11 cellular contexts compared by ENCODE assay signal in genomic region chr2:183057333-183057985, GRCh38. TPM values are rescaled to one million over a fixed set of nuclear protein-coding genes. Genes with fewer than 3 reads are reported as not detected.
DNase-seq lines count a peak whose midpoint lies in the region; ATAC-seq and TF ChIP-seq lines count a peak whose summit lies in the region.
"Had no signal": no experiment of that assay in that cellular context is flagged by ENCODE, and none has a peak within 500 bp of the region (broad histone marks: within the 10 kb centered on the region; RNA-seq: fewer than 3 reads in every experiment).

No MANE protein-coding gene starts in this region.

- POLR2A ChIA-PET in HEK293 (lab: Yijun Ruan, JAX) (no interaction called here), OCI-LY7 (lab: Charles Lee) (interaction anchor here (0.7 kb wide), 1 partner anchor 198 kb away, joined by 3 read pairs; no protein-coding TSS in a partner anchor)
- POLR2A ChIA-PET in CD8-positive, alpha-beta T cell (lab: Charles Lee) = no interaction called here

- H3K9me2 ChIP-seq in OCI-LY7 (ENCODE audit: insufficient read depth, low read length) = no peaks in the 10 kb centered on the region

- H3K4me3 ChIP-seq in HEK293 (ENCODE audit: low read depth, low read length) = no peak overlapping the region
- no peak overlapping the region for H3K4me3 ChIP-seq in muscle layer of duodenum (ENCODE audit: low read depth in 1 of 2, low read length in 2 of 2)
- no peak overlapping the region for H3K4me3 ChIP-seq in OCI-LY7 (ENCODE audit: low read depth, low read length, poor library complexity, severe bottlenecking)
- no peak overlapping the region for H3K4me3 ChIP-seq in CD8-positive, alpha-beta T cell (ENCODE audit: low read depth, low read length)
- H3K4me3 ChIP-seq: colonic mucosa had no signal

- H3K4me1 ChIP-seq in HEK293 (ENCODE audit: control insufficient read depth, insufficient read depth, low read length) (no peaks in the 10 kb centered on the region), muscle layer of duodenum (ENCODE audit: control insufficient read depth in 1 of 2, insufficient read depth in 2 of 2, low read length in 2 of 2) (no peaks in the 10 kb centered on the region), OCI-LY7 (ENCODE audit: insufficient read depth, low read length, poor library complexity, severe bottlenecking) (no peaks in the 10 kb centered on the region)
- H3K4me1 ChIP-seq in CD8-positive, alpha-beta T cell (ENCODE audit: insufficient read depth, low read length) = no peaks in the 10 kb centered on the region
- H3K4me1 ChIP-seq: colonic mucosa had no signal

- DNase-seq in NCI-H526 treated with DMSO at 0.1 percent for 48 hours (lab: John Stamatoyannopoulos, UW) (no peak), retina (no peak), OCI-LY7 (ENCODE audit: low spot score) (no peak)
- no peak for DNase-seq in CD8-positive, alpha-beta T cell
- DNase-seq: colonic mucosa, Karpas-422, NCI-H526 had no signal

- BruUV-seq in OCI-LY7 (replicated peaks; lab: Mats Ljungman, UMichigan) = no TSS peak

- no peaks in the 10 kb centered on the region; the same call in 1 of the 2 replicates for H4K20me1 ChIP-seq in OCI-LY7 (ENCODE audit: insufficient read depth, low read length)

- no peak overlapping the region for H3K27ac Mint-ChIP-seq in CD8-positive, alpha-beta T cell

- no peaks in the 10 kb centered on the region for H3K36me3 Mint-ChIP-seq in CD8-positive, alpha-beta T cell

- peak; percentile 44 for ATAC-seq in GM18909 (IDR thresholded peaks at IDR 0.05; ENCODE audit: poor library complexity, unreplicated experiment)
- ATAC-seq in HG03354 (IDR thresholded peaks at IDR 0.05; ENCODE audit: poor library complexity, severe bottlenecking, unreplicated experiment) = peak; percentile 56
- no peak for ATAC-seq in CD8-positive, alpha-beta T cell

- intact Hi-C loops in OCI-LY7 (cut with micrococcal nuclease; ENCODE audit: unreplicated experiment) = no loop called here
- intact Hi-C loops in CD8-positive, alpha-beta T cell (cut with DNase I, micrococcal nuclease) = no loop called here

- no peaks in the 10 kb centered on the region for H3K4me1 Mint-ChIP-seq in CD8-positive, alpha-beta T cell (ENCODE audit: low read depth)

- H3K4me2 ChIP-seq in OCI-LY7 (ENCODE audit: low read length) = no peak overlapping the region

- no peaks in the 10 kb centered on the region for H3K79me2 ChIP-seq in OCI-LY7 (ENCODE audit: insufficient read depth, low read depth, low read length)

- H3K9me3 ChIP-seq in HEK293 (ENCODE audit: control insufficient read depth, insufficient read depth, low read depth, low read length) (no peaks in the 10 kb centered on the region), muscle layer of duodenum (ENCODE audit: control insufficient read depth in 1 of 2, low read length in 2 of 2) (no peaks in the 10 kb centered on the region), OCI-LY7 (ENCODE audit: low read length) (no peaks in the 10 kb centered on the region)
- no peaks in the 10 kb centered on the region for H3K9me3 ChIP-seq in CD8-positive, alpha-beta T cell (ENCODE audit: low read length)
- H3K9me3 ChIP-seq: colonic mucosa had no signal

- no peak overlapping the region for H2AFZ ChIP-seq in OCI-LY7 (ENCODE audit: low read length)

- H3K36me3 ChIP-seq in HEK293 (ENCODE audit: control insufficient read depth in 2 of 2, insufficient read depth in 1 of 2, low read length in 2 of 2) = no peaks in the 10 kb centered on the region
- H3K36me3 ChIP-seq in muscle layer of duodenum (ENCODE audit: control insufficient read depth in 1 of 2, insufficient read depth in 2 of 2, low read length in 2 of 2) = no peaks in the 10 kb centered on the region
- no peaks in the 10 kb centered on the region for H3K36me3 ChIP-seq in OCI-LY7 (ENCODE audit: insufficient read depth, low read length)
- no peaks in the 10 kb centered on the region for H3K36me3 ChIP-seq in CD8-positive, alpha-beta T cell (ENCODE audit: insufficient read depth, low read length)
- H3K36me3 ChIP-seq: colonic mucosa had no signal

- H3K4me3 Mint-ChIP-seq in CD8-positive, alpha-beta T cell = no peak overlapping the region

- no peak overlapping the region for H3K27ac ChIP-seq in HEK293 (ENCODE audit: extremely low read depth, low read depth, low read length)
- peak overlapping the region; percentile 24 for H3K27ac ChIP-seq in muscle layer of duodenum (ENCODE audit: low read length)
- H3K27ac ChIP-seq in OCI-LY7 (ENCODE audit: low read depth, low read length, poor library complexity, severe bottlenecking) = no peak overlapping the region
- H3K27ac ChIP-seq in CD8-positive, alpha-beta T cell (ENCODE audit: low read depth, low read length) = no peak overlapping the region
- H3K27ac ChIP-seq: colonic mucosa had no signal

- CTCF ChIA-PET in HEK293 (lab: Yijun Ruan, JAX) = interaction anchor here (1.1 kb wide), 1 partner anchor 9 kb away, joined by 3 read pairs; no protein-coding TSS in a partner anchor
- CTCF ChIA-PET in OCI-LY7 (lab: Charles Lee; ENCODE audit: unreplicated experiment) = no interaction called here
- CTCF ChIA-PET in CD8-positive, alpha-beta T cell (lab: Charles Lee) = no interaction called here

- H3K27me3 ChIP-seq in muscle layer of duodenum (ENCODE audit: low read depth, low read length) = no peaks in the 10 kb centered on the region
- H3K27me3 ChIP-seq in CD8-positive, alpha-beta T cell (ENCODE audit: insufficient read depth, low read length) = no peaks in the 10 kb centered on the region
- H3K27me3 ChIP-seq: colonic mucosa had no signal

- TF ChIP-seq CTCF in HEK293 (tag by site-specific recombination; IDR thresholded peaks at IDR 0.05) = no peak
- TF ChIP-seq CTCF in OCI-LY7 (conservative IDR thresholded peaks at IDR 0.05; ENCODE audit: low read length) = no peak
- TF ChIP-seq CTCF in CD8-positive, alpha-beta T cell (IDR thresholded peaks at IDR 0.05) = no peak

- H3K9me3 Mint-ChIP-seq in CD8-positive, alpha-beta T cell = no peaks in the 10 kb centered on the region

- H3K27me3 Mint-ChIP-seq in CD8-positive, alpha-beta T cell (ENCODE audit: low read depth) = peaks cover 41% of the 10 kb centered on the region

TF ChIP-seq in HEK293, 187 proteins besides CTCF, POLR2A, EP300 and RAD21:
- TF ChIP-seq SCRT2 (tag by site-specific recombination; IDR thresholded peaks at IDR 0.05) (peak; percentile 62), EGR2 (tag by site-specific recombination; IDR thresholded peaks at IDR 0.05; ENCODE audit: low read depth) (no peak)
TF ChIP-seq in HEK293: peak in this region for 1.

RNA-seq across cellular contexts. Expression of gene NCKAP1, which starts 19.2 kb away (rescaled TPM):
- total RNA-seq in OCI-LY7 (2014; rRNA removed; shearing (Covaris generic)) = 0.06 TPM in 1 of 2 replicates, not detected in the other
- 0.55 and 1.7 TPM in 2 replicates for total RNA-seq in OCI-LY7 (2022)
- total RNA-seq in CD8-positive, alpha-beta T cell = 1 to 10 TPM in 1 of 2 experiments, under 1 TPM in 1; 0.81 to 1.4 TPM

RNA-seq across cellular contexts. Expression of gene DUSP19, which starts 21.1 kb away (rescaled TPM):
- 1.0 and 1.2 TPM in 2 replicates for total RNA-seq in OCI-LY7 (2014; rRNA removed; shearing (Covaris generic))
- total RNA-seq in OCI-LY7 (2022) = 3.9 and 4.0 TPM in 2 replicates
- under 1 TPM in 1 of 2 experiments, not detected in 1; 0.24 TPM for total RNA-seq in CD8-positive, alpha-beta T cell
